Comparison of ENCODE assay signal across 9 cellular contexts in genomic region chr5:16673241-16673998, GRCh38. TPM values are rescaled to one million over a fixed set of nuclear protein-coding genes. Genes with fewer than 3 reads are reported as not detected.
DNase-seq lines count a peak whose midpoint lies in the region; ATAC-seq and TF ChIP-seq lines count a peak whose summit lies in the region.
"Had no signal": no experiment of that assay in that cellular context is flagged by ENCODE, and none has a peak within 500 bp of the region (broad histone marks: within the 10 kb centered on the region; RNA-seq: fewer than 3 reads in every experiment).

No MANE protein-coding gene starts in this region.

- H3K27me3 Mint-ChIP-seq in activated CD8-positive, alpha-beta memory T cell treated with anti-CD3 and anti-CD28 coated beads, Interleukin-2, amount 10 ng/mL, durations not matched to agents 7 days and 5 days: no peaks in the 10 kb centered on the region

- peaks cover 3% of the 10 kb centered on the region for H3K4me1 Mint-ChIP-seq in activated CD8-positive, alpha-beta memory T cell treated with anti-CD3 and anti-CD28 coated beads, Interleukin-2, amount 10 ng/mL, durations not matched to agents 7 days and 5 days

- no peak overlapping the region for H3K4me3 Mint-ChIP-seq in activated CD8-positive, alpha-beta memory T cell treated with anti-CD3 and anti-CD28 coated beads, Interleukin-2, amount 10 ng/mL, durations not matched to agents 7 days and 5 days

- H3K9me3 Mint-ChIP-seq in activated CD8-positive, alpha-beta memory T cell treated with anti-CD3 and anti-CD28 coated beads, Interleukin-2, amount 10 ng/mL, durations not matched to agents 7 days and 5 days (ENCODE audit: low read depth): no peaks in the 10 kb centered on the region

- H3K27me3 ChIP-seq in foreskin keratinocyte: no peaks in the 10 kb centered on the region

- H3K4me1 ChIP-seq in foreskin keratinocyte: peaks cover 10% of the 10 kb centered on the region

- no peaks in the 10 kb centered on the region for H3K36me3 Mint-ChIP-seq in activated CD8-positive, alpha-beta memory T cell treated with anti-CD3 and anti-CD28 coated beads, Interleukin-2, amount 10 ng/mL, durations not matched to agents 7 days and 5 days

- peak; percentile 24 for DNase-seq in activated CD8-positive, alpha-beta memory T cell treated with anti-CD3 and anti-CD28 coated beads, Interleukin-2, amount 50 U/mL, for 1 hour (ENCODE audit: extremely low read depth)
- DNase-seq in activated CD8-positive, alpha-beta memory T cell treated with anti-CD3 and anti-CD28 coated beads, Interleukin-2, amount 10 ng/mL, durations not matched to agents 7 days and 5 days: no peak
- peak; percentile 8 for DNase-seq in T-helper 22 cell (ENCODE audit: low read depth)
- no peak for DNase-seq in epithelial cell of prostate (ENCODE audit: low read depth, low spot score)
- peak; percentile 55 for DNase-seq in superior temporal gyrus (ENCODE audit: extremely low spot score)
- no peak for DNase-seq in foreskin keratinocyte
- no peak for DNase-seq in foreskin melanocyte
- DNase-seq: NCI-H2107 had no signal

- no peak for TF ChIP-seq CTCF in foreskin keratinocyte (conservative IDR thresholded peaks at IDR 0.05)

- CTCF ChIA-PET in activated CD8-positive, alpha-beta memory T cell treated with anti-CD3 and anti-CD28 coated beads, Interleukin-2, amount 10 ng/mL, durations not matched to agents 7 days and 5 days (lab: Charles Lee): interaction anchor here (0.8 kb wide), 1 partner anchor 517 kb away, joined by 3 read pairs; no protein-coding TSS in a partner anchor

- H3K27ac ChIP-seq in epithelial cell of prostate (peak overlapping the region; percentile 50), foreskin keratinocyte (no peak overlapping the region)

- ATAC-seq in activated CD8-positive, alpha-beta memory T cell treated with anti-CD3 and anti-CD28 coated beads, Interleukin-2, amount 10 ng/mL, durations not matched to agents 7 days and 5 days: no peak
- ATAC-seq in HG03095 (IDR thresholded peaks at IDR 0.05; ENCODE audit: unreplicated experiment) (no peak), foreskin keratinocyte (no peak)

- H3K27ac Mint-ChIP-seq in activated CD8-positive, alpha-beta memory T cell treated with anti-CD3 and anti-CD28 coated beads, Interleukin-2, amount 10 ng/mL, durations not matched to agents 7 days and 5 days: no peak overlapping the region

RNA-seq across cellular contexts. Expression of gene RETREG1, which starts 56.6 kb away (rescaled TPM):
- 10 to 100 TPM; 18.1 to 30.3 TPM for total RNA-seq in activated CD8-positive, alpha-beta memory T cell treated with anti-CD3 and anti-CD28 coated beads, Interleukin-2, amount 10 ng/mL, durations not matched to agents 7 days and 5 days
- 1.3 and 2.1 TPM in 2 replicates for total RNA-seq in foreskin keratinocyte
- polyA plus RNA-seq in foreskin keratinocyte: 0.66 and 1.0 TPM in 2 replicates

Comparison
In these comparisons a context has a peak if more than half of its experiments do, and no peak if none do; other contexts are left out.
1. DNase-seq: peak in activated CD8-positive, alpha-beta memory T cell treated with anti-CD3 and anti-CD28 coated beads, Interleukin-2, amount 50 U/mL, for 1 hour (single experiment), T-helper 22 cell (single experiment) and superior temporal gyrus (single experiment); none in activated CD8-positive, alpha-beta memory T cell treated with anti-CD3 and anti-CD28 coated beads, Interleukin-2, amount 10 ng/mL, durations not matched to agents 7 days and 5 days (single experiment), epithelial cell of prostate (single experiment), foreskin keratinocyte (0 of 2) and foreskin melanocyte (single experiment).